In genomic region chr15:28789401-28790114, GRCh38 we compare ENCODE assay signal across 11 cellular contexts. TPM values are rescaled to one million over a fixed set of nuclear protein-coding genes. Genes with fewer than 3 reads are reported as not detected.
DNase-seq lines count a peak whose midpoint lies in the region; ATAC-seq and TF ChIP-seq lines count a peak whose summit lies in the region.
"Not testable (repeated sequence)": the region's sequence is repeated elsewhere in the genome, so short reads cannot be mapped to it uniquely, and the experiment has no call there.
"Had no signal": no experiment of that assay in that cellular context is flagged by ENCODE, and none has a peak within 500 bp of the region (broad histone marks: within the 10 kb centered on the region; RNA-seq: fewer than 3 reads in every experiment).

No MANE protein-coding gene starts in this region.

- H2AFZ ChIP-seq in neuronal stem cell (ENCODE audit: low read length): peak overlapping the region; percentile 79

- not testable (repeated sequence) for H3K9me3 ChIP-seq in neuronal stem cell (replicated peaks in 1 of 2; ENCODE audit: control insufficient read depth in 2 of 2, insufficient read depth in 1 of 2, low read depth in 1 of 2, low read length in 2 of 2); upper lobe of right lung

- not testable (repeated sequence) for H2BK120ac ChIP-seq in neuronal stem cell (ENCODE audit: low read depth, low read length)

- not testable (repeated sequence) for H2BK15ac ChIP-seq in neuronal stem cell (ENCODE audit: low read length)

- TF ChIP-seq CTCF in GM12875 (IDR thresholded peaks at IDR 0.05; ENCODE audit: borderline replicate concordance, insufficient read depth, low read depth, low read length) (peak; percentile 10; the same call in 1 of the 2 replicates), dorsolateral prefrontal cortex (IDR thresholded peaks at IDR 0.05 in 54 of 56, conservative IDR thresholded peaks at IDR 0.05 in 2 of 56; ENCODE audit: low read depth in 1 of 56, partially characterized antibody in 56 of 56) (peak in 27 of 56 donors; percentile 20 to 71 (median 42))
- TF ChIP-seq CTCF in upper lobe of right lung (IDR thresholded peaks at IDR 0.05): not testable (repeated sequence)

- H3K36me3 Mint-ChIP-seq in activated T-cell treated with anti-CD3 and anti-CD28 coated beads, Interleukin-2, amount 50 U/mL, for 72 hours (ENCODE audit: insufficient read depth in 2 of 2): not testable (repeated sequence)

- H3K18ac ChIP-seq in neuronal stem cell (ENCODE audit: low read length): not testable (repeated sequence)

- not testable (repeated sequence) for H3K36me3 ChIP-seq in neuronal stem cell (replicated peaks in 1 of 2; ENCODE audit: control insufficient read depth in 2 of 2, insufficient read depth in 2 of 2, low read length in 2 of 2); upper lobe of right lung

- not testable (repeated sequence) for H4K91ac ChIP-seq in neuronal stem cell (ENCODE audit: low read depth, low read length, poor library complexity)

- peak overlapping the region; percentile 34 to 72 for H3K4me3 Mint-ChIP-seq in activated T-cell treated with anti-CD3 and anti-CD28 coated beads, Interleukin-2, amount 50 U/mL, for 72 hours

- ATAC-seq in activated T-cell treated with anti-CD3 and anti-CD28 coated beads, Interleukin-2, amount 50 U/mL, for 72 hours (replicated peaks in 1 of 2): peak in 1 of 2 donors; percentile 61
- ATAC-seq in upper lobe of right lung: peak; percentile 93

- H3K9ac ChIP-seq in neuronal stem cell (ENCODE audit: low read depth, low read length, poor library complexity): not testable (repeated sequence)

- H3K9me3 Mint-ChIP-seq in activated T-cell treated with anti-CD3 and anti-CD28 coated beads, Interleukin-2, amount 50 U/mL, for 72 hours: not testable (repeated sequence)

- H3K79me1 ChIP-seq in neuronal stem cell (ENCODE audit: low read depth, low read length): not testable (repeated sequence)

- H2BK12ac ChIP-seq in neuronal stem cell (ENCODE audit: low read length): not testable (repeated sequence)

- not testable (repeated sequence) for H3K4me1 ChIP-seq in neuronal stem cell (ENCODE audit: control insufficient read depth in 2 of 2, insufficient read depth in 1 of 2, low read depth in 1 of 2, low read length in 2 of 2); upper lobe of right lung

- DNase-seq in NCI-H2081 (lab: John Stamatoyannopoulos, UW): peak; percentile 34 to 63
- peak; percentile 32 for DNase-seq in SK-N-DZ (ENCODE audit: low spot score)
- peak in 1 of 2 donors; percentile 21 for DNase-seq in activated T-cell treated with anti-CD3 and anti-CD28 coated beads, Interleukin-2, amount 50 U/mL, for 72 hours
- peak in 4 of 10 donors; percentile 41 to 58 (median 49) for DNase-seq in dorsolateral prefrontal cortex
- peak; percentile 7 for DNase-seq in iPS DF 4.7 (ENCODE audit: extremely low read depth, low spot score)
- not testable (repeated sequence) for DNase-seq in neuronal stem cell (ENCODE audit: low spot score)
- peak; percentile 66 for DNase-seq in upper lobe of right lung

- not testable (repeated sequence) for H3K4me3 ChIP-seq in GM12875 (ENCODE audit: low read depth, low read length); upper lobe of right lung
- H3K4me3 ChIP-seq in dorsolateral prefrontal cortex: peak overlapping the region in 47 of 59 donors; percentile 4 to 69 (median 40)
- peak overlapping the region in 1 of 2 donors; percentile 26 for H3K4me3 ChIP-seq in neuronal stem cell (ENCODE audit: low read length in 2 of 2)

- H2BK5ac ChIP-seq in neuronal stem cell (ENCODE audit: low read length): not testable (repeated sequence)

- not testable (repeated sequence) for H3K14ac ChIP-seq in neuronal stem cell (ENCODE audit: low read length)

- peak overlapping the region; percentile 12 for H3K4me2 ChIP-seq in neuronal stem cell (ENCODE audit: insufficient read depth, low read length, poor library complexity, severe bottlenecking)

- H3K4me1 Mint-ChIP-seq in activated T-cell treated with anti-CD3 and anti-CD28 coated beads, Interleukin-2, amount 50 U/mL, for 72 hours (ENCODE audit: low read depth): not testable (repeated sequence)

- peaks cover 39% of the 10 kb centered on the region for H3K27me3 Mint-ChIP-seq in activated T-cell treated with anti-CD3 and anti-CD28 coated beads, Interleukin-2, amount 50 U/mL, for 72 hours (ENCODE audit: low read depth)

- H4K8ac ChIP-seq in neuronal stem cell (ENCODE audit: low read depth, low read length): not testable (repeated sequence)

- H3K27ac ChIP-seq in dorsolateral prefrontal cortex: peak overlapping the region in 4 of 59 donors; percentile 3 to 59 (median 26)
- H3K27ac ChIP-seq in neuronal stem cell (replicated peaks; ENCODE audit: low read length); upper lobe of right lung: not testable (repeated sequence)

- not testable (repeated sequence) for H3K4ac ChIP-seq in neuronal stem cell (ENCODE audit: low read length)

- not testable (repeated sequence) for H3K27ac Mint-ChIP-seq in activated T-cell treated with anti-CD3 and anti-CD28 coated beads, Interleukin-2, amount 50 U/mL, for 72 hours

- H3K27me3 ChIP-seq in dorsolateral prefrontal cortex; neuronal stem cell (ENCODE audit: control insufficient read depth in 3 of 3, insufficient read depth in 3 of 3, low read depth in 1 of 3, low read length in 3 of 3): not testable (repeated sequence)
- H3K27me3 ChIP-seq in upper lobe of right lung: peaks cover 23% of the 10 kb centered on the region

- WGBS in neuronal stem cell (ENCODE audit: extremely low coverage in 2 of 2, insufficient read length in 2 of 2, insufficient replicate concordance in 1 of 2), 2 donors: no CpG with 5 or more reads among the region's 32 CpGs

- H3K23ac ChIP-seq in neuronal stem cell (ENCODE audit: low read depth, low read length, poor library complexity): not testable (repeated sequence)

- intact Hi-C loops in dorsolateral prefrontal cortex (cut with DNase I); upper lobe of right lung (cut with DNase I): not testable (repeated sequence)

- H2AK5ac ChIP-seq in neuronal stem cell (ENCODE audit: low read depth, low read length): not testable (repeated sequence)

RNA-seq across cellular contexts. Expression of gene GOLGA6L7, which starts 58.9 kb away (rescaled TPM):
- polyA plus RNA-seq in SK-N-DZ (2014; cell fraction: cytosol; rRNA removed): not detected in 2 replicates
- polyA plus RNA-seq in SK-N-DZ (2014; cell fraction: nucleus; rRNA removed): not detected in 2 replicates
- total RNA-seq in activated T-cell treated with anti-CD3 and anti-CD28 coated beads, Interleukin-2, amount 50 U/mL, for 72 hours: not detected
- under 1 TPM in 1 of 120 experiments, not detected in 119; 0.45 TPM for total RNA-seq in dorsolateral prefrontal cortex
- polyA plus RNA-seq in neuronal stem cell (2013, experiment 1 of 2): not detected
- not detected for polyA plus RNA-seq in neuronal stem cell (2013, experiment 2 of 2)
- total RNA-seq in upper lobe of right lung: not detected
- total RNA-seq: colonic mucosa, mucosa of gallbladder, skeletal muscle tissue had no signal
